In the genomic region with DNA sequence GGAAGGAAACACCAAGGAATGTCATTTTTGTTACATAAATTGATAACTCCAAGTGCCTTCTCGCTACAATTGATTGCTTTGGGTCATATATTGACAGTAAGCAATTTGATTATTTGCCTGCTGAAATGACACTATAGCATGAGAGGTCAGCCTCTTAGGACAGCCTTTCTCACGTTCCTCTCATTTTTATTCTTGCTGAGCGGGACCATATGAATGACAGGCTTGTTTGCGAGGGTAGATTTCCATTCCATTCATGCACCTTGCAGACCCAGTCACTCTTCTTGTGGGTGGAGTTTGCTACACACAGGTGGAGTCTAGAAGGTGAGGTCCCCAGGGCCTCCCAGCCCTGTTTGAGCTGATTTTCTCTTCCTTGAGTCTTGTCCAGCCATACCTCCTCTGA, we compare ENCODE assay signal across 17 cellular contexts. TPM values are rescaled to one million over a fixed set of nuclear protein-coding genes. Genes with fewer than 3 reads are reported as not detected.
A peak's percentile ranks its signal among the peaks of the same experiment; 100 is the strongest.
DNase-seq lines count a peak whose midpoint lies in the region; ATAC-seq and TF ChIP-seq lines count a peak whose summit lies in the region.
"Had no signal": no experiment of that assay in that cellular context is flagged by ENCODE, and none has a peak within 500 bp of the region (broad histone marks: within the 10 kb centered on the region; RNA-seq: fewer than 3 reads in every experiment).

No MANE protein-coding gene starts in this region.

- H3K4me1 Mint-ChIP-seq in Caco-2 (ENCODE audit: low read depth, unreplicated experiment), result peaks cover 7% of the 10 kb centered on the region
- H3K4me1 Mint-ChIP-seq: activated CD4-positive, alpha-beta T cell treated with anti-CD3 and anti-CD28 coated beads, Interleukin-2, amount 10 ng/mL, durations not matched to agents 24 days and 14 days had no signal

- H3K4me3 ChIP-seq in Caco-2 (ENCODE audit: low read depth, low read length) (no peak overlapping the region), body of pancreas (no peak overlapping the region), lower lobe of right lung (no peak overlapping the region), stomach smooth muscle (ENCODE audit: low read length in 2 of 2) (peak overlapping the region in 1 of 2 donors; percentile 1)
- H3K4me3 ChIP-seq: testis had no signal

- DNase-seq in Caco-2 (no peak), body of pancreas (no peak), lower lobe of right lung (no peak), NCI-H2107 (lab: John Stamatoyannopoulos, UW) (no peak), SK-N-DZ (ENCODE audit: low spot score) (no peak)
- DNase-seq in central memory CD4-positive, alpha-beta T cell, result no peak
- DNase-seq: activated CD4-positive, alpha-beta T cell treated with anti-CD3 and anti-CD28 coated beads, Interleukin-2, amount 10 ng/mL, durations not matched to agents 24 days and 14 days; activated CD8-positive, alpha-beta memory T cell treated with anti-CD3 and anti-CD28 coated beads, Interleukin-2, amount 50 U/mL, for 48 hours; activated gamma-delta T cell treated with Interleukin-2 at 50 U/mL for 16 hours; CD8-positive, alpha-beta memory T cell; DND-41; Karpas-422; NCI-H1105 treated with DMSO at 0.1 percent for 48 hours; stimulated activated CD4-positive, alpha-beta T cell treated with anti-CD3 and anti-CD28 coated beads, Interleukin-4, amount 100 ng/mL, for 4 hours had no signal

- BruUV-seq in Caco-2 (replicated peaks; lab: Mats Ljungman, UMichigan), result no TSS peak

- H3K9me3 Mint-ChIP-seq in Caco-2 (ENCODE audit: unreplicated experiment), result no peaks in the 10 kb centered on the region
- H3K9me3 Mint-ChIP-seq: CD8-positive, alpha-beta memory T cell had no signal

- H3K9me3 ChIP-seq in Caco-2, result no peaks in the 10 kb centered on the region
- H3K9me3 ChIP-seq in body of pancreas, result peaks cover 0 to 3% (median 0%) of the 10 kb centered on the region in 3 donors
- H3K9me3 ChIP-seq in lower lobe of right lung, result no peaks in the 10 kb centered on the region
- H3K9me3 ChIP-seq in stomach smooth muscle (ENCODE audit: control insufficient read depth in 2 of 2, low read length in 2 of 2), result no peaks in the 10 kb centered on the region
- H3K9me3 ChIP-seq: testis had no signal

- H3K27me3 Mint-ChIP-seq in Caco-2 (ENCODE audit: insufficient read depth, unreplicated experiment), result no peaks in the 10 kb centered on the region
- H3K27me3 Mint-ChIP-seq: activated CD4-positive, alpha-beta T cell treated with anti-CD3 and anti-CD28 coated beads, Interleukin-2, amount 10 ng/mL, durations not matched to agents 24 days and 14 days; CD8-positive, alpha-beta memory T cell had no signal

- H3K36me3 ChIP-seq in Caco-2 (ENCODE audit: control insufficient read depth, insufficient read depth, low read length) (no peaks in the 10 kb centered on the region), body of pancreas (replicated peaks in 1 of 2; ENCODE audit: insufficient read depth in 1 of 2, low read depth in 2 of 2) (no peaks in the 10 kb centered on the region), lower lobe of right lung (no peaks in the 10 kb centered on the region), stomach smooth muscle (ENCODE audit: control insufficient read depth in 2 of 2, insufficient read depth in 2 of 2, low read length in 2 of 2) (no peaks in the 10 kb centered on the region)

- peaks cover 14% of the 10 kb centered on the region for H3K4me1 ChIP-seq in Caco-2
- peaks cover 34% of the 10 kb centered on the region for H3K4me1 ChIP-seq in body of pancreas
- H3K4me1 ChIP-seq in lower lobe of right lung, result peaks cover 58% of the 10 kb centered on the region
- peaks cover 58% of the 10 kb centered on the region for H3K4me1 ChIP-seq in stomach smooth muscle (ENCODE audit: control insufficient read depth, insufficient read depth, low read length)

- 48 to 53% methylated on average over 4 of the region's 4 CpGs for whole genome bisulfite sequencing in body of pancreas, 2 donors

- H3K27ac ChIP-seq in body of pancreas (peak overlapping the region; percentile 22 to 65 (median 28)), lower lobe of right lung (peak overlapping the region; percentile 38), stomach smooth muscle (ENCODE audit: low read length) (peak overlapping the region; percentile 61)
- H3K27ac ChIP-seq: testis had no signal

- no peak overlapping the region for H3K4me3 Mint-ChIP-seq in Caco-2 (ENCODE audit: unreplicated experiment)
- H3K4me3 Mint-ChIP-seq: activated CD4-positive, alpha-beta T cell treated with anti-CD3 and anti-CD28 coated beads, Interleukin-2, amount 10 ng/mL, durations not matched to agents 24 days and 14 days; CD8-positive, alpha-beta memory T cell had no signal

- TF ChIP-seq CTCF in Caco-2 (IDR thresholded peaks at IDR 0.05; ENCODE audit: insufficient read depth in 1 of 2, low read depth in 1 of 2, low read length in 1 of 2, severe bottlenecking in 1 of 2, unreplicated experiment in 1 of 2) (no peak), body of pancreas (IDR thresholded peaks at IDR 0.05) (no peak), lower lobe of right lung (IDR thresholded peaks at IDR 0.05) (no peak)

- no peak for TF ChIP-seq POLR2A in body of pancreas (IDR thresholded peaks at IDR 0.05)

- H3K27ac Mint-ChIP-seq in Caco-2 (ENCODE audit: unreplicated experiment), result peak overlapping the region; percentile 35
- H3K27ac Mint-ChIP-seq: activated CD4-positive, alpha-beta T cell treated with anti-CD3 and anti-CD28 coated beads, Interleukin-2, amount 10 ng/mL, durations not matched to agents 24 days and 14 days; CD8-positive, alpha-beta memory T cell had no signal

- POLR2A ChIA-PET in Caco-2 (lab: Charles Lee), result no interaction called here

- CTCF ChIA-PET in Caco-2 (lab: Charles Lee), result no interaction called here

- no peaks in the 10 kb centered on the region for H3K27me3 ChIP-seq in Caco-2 (replicated peaks; ENCODE audit: control insufficient read depth, insufficient read depth, low read length)
- H3K27me3 ChIP-seq in body of pancreas, result no peaks in the 10 kb centered on the region
- no peaks in the 10 kb centered on the region for H3K27me3 ChIP-seq in lower lobe of right lung (ENCODE audit: low read depth)
- no peaks in the 10 kb centered on the region for H3K27me3 ChIP-seq in stomach smooth muscle (ENCODE audit: control insufficient read depth in 1 of 2, insufficient read depth in 2 of 2, low read length in 2 of 2)
- H3K27me3 ChIP-seq: testis had no signal

- ATAC-seq in body of pancreas, result peak; percentile 6
- peak; percentile 9 to 43 for ATAC-seq in lower lobe of right lung
- no peak for ATAC-seq in HG02840 (IDR thresholded peaks at IDR 0.05; ENCODE audit: low FRiP score, unreplicated experiment)

- H3K36me3 Mint-ChIP-seq in Caco-2 (ENCODE audit: insufficient read depth, unreplicated experiment), result no peaks in the 10 kb centered on the region

- H3K9ac ChIP-seq in stomach smooth muscle (ENCODE audit: low read length in 2 of 2), result peak overlapping the region in 1 of 2 donors; percentile 43

- intact Hi-C loops in Caco-2 (cut with micrococcal nuclease; ENCODE audit: unreplicated experiment) (no loop called here), body of pancreas (cut with DNase I) (no loop called here), lower lobe of right lung (cut with DNase I) (no loop called here)

RNA-seq across cellular contexts. Expression of gene DAAM1, which starts 27.3 kb away (rescaled TPM):
- total RNA-seq in Caco-2 (2022) (35.3 and 37.3 TPM in 2 replicates), body of pancreas (10 to 100 TPM; 16.9 to 42.5 TPM), lower lobe of right lung (46.7 TPM)
- polyA plus RNA-seq in SK-N-DZ (2014; cell fraction: cytosol; rRNA removed), result 14.0 and 18.4 TPM in 2 replicates
- 11.8 and 26.0 TPM in 2 replicates for polyA plus RNA-seq in SK-N-DZ (2014; cell fraction: nucleus; rRNA removed)
